Comparison of ENCODE assay signal across 18 cellular contexts in genomic region chr1:112317140-112317539, GRCh38.
DNase-seq lines count a peak whose midpoint lies in the region; ATAC-seq, FAIRE-seq and TF ChIP-seq lines count a peak whose summit lies in the region.
"Had no signal": no experiment of that assay in that cellular context is flagged by ENCODE, and none has a peak within 500 bp of the region (broad histone marks: within the 10 kb centered on the region; RNA-seq: fewer than 3 reads in every experiment).

No MANE protein-coding gene starts in this region.

- peak; percentile 7 for FAIRE-seq in H1 (lab: Jason Lieb, UNC)

- no peak overlapping the region for H2BK120ac ChIP-seq in H1 (replicated peaks; ENCODE audit: low read depth, low read length)

- H4K8ac ChIP-seq in H1 (ENCODE audit: extremely low read depth, insufficient read depth, low read length), result no peak overlapping the region

- H3K36me3 Mint-ChIP-seq in nephron (ENCODE audit: low read depth), result no peaks in the 10 kb centered on the region
- H3K36me3 Mint-ChIP-seq: mesothelial cell of epicardium had no signal

- no peaks in the 10 kb centered on the region for H3K9me3 ChIP-seq in H1 (ENCODE audit: insufficient read depth in 2 of 2, low read depth in 1 of 2, low read length in 1 of 2)
- no peaks in the 10 kb centered on the region for H3K9me3 ChIP-seq in upper lobe of left lung
- H3K9me3 ChIP-seq: ascending aorta had no signal

- no peaks in the 10 kb centered on the region for H3K36me3 ChIP-seq in H1 (ENCODE audit: control insufficient read depth in 2 of 4, insufficient read depth in 4 of 4, low read length in 3 of 4)
- no peaks in the 10 kb centered on the region for H3K36me3 ChIP-seq in upper lobe of left lung
- H3K36me3 ChIP-seq: ascending aorta had no signal

- no peaks in the 10 kb centered on the region for H3K79me2 ChIP-seq in H1 (ENCODE audit: control insufficient read depth in 1 of 2, insufficient read depth in 2 of 2, low read length in 2 of 2)

- peak; percentile 6 to 46 for ATAC-seq in upper lobe of left lung (ENCODE audit: low FRiP score in 2 of 2)
- no peak for ATAC-seq in GM21515 (IDR thresholded peaks at IDR 0.05; ENCODE audit: unreplicated experiment)
- ATAC-seq: stimulated activated naive CD8-positive, alpha-beta T cell treated with anti-CD3 and anti-CD28 coated beads, Interleukin-15, Interleukin-2, amounts not matched to agents 100 U/mL and 50 U/mL, for 24 hours had no signal

- H2BK15ac ChIP-seq in H1 (ENCODE audit: low read length), result no peak overlapping the region

- TF ChIP-seq CTCF in H1 (IDR thresholded peaks at IDR 0.05; ENCODE audit: control extremely low read depth in 1 of 3, insufficient read depth in 1 of 3, low read depth in 1 of 3, low read length in 3 of 3) (no peak), nephron (IDR thresholded peaks at IDR 0.05; ENCODE audit: unreplicated experiment in 3 of 3) (no peak), upper lobe of left lung (IDR thresholded peaks at IDR 0.05) (no peak)

- no peaks in the 10 kb centered on the region for H4K20me1 ChIP-seq in H1 (replicated peaks in 1 of 2; ENCODE audit: control insufficient read depth in 1 of 2, insufficient read depth in 2 of 2, low read length in 2 of 2)

- H3K4me2 ChIP-seq in H1 (ENCODE audit: insufficient read depth in 1 of 2, low read depth in 2 of 2, low read length in 2 of 2), result no peak overlapping the region

- CTCF ChIA-PET in H1 (lab: Charles Lee; ENCODE audit: partially characterized antibody), result interaction anchor here (1.0 to 2.8 kb wide), 4 partner anchors 10 to 310 kb away, joined by 3 to 9 read pairs (median 8); no protein-coding TSS in a partner anchor

- peak; percentile 19 for DNase-seq in NCI-H510A (lab: John Stamatoyannopoulos, UW)
- no peak for DNase-seq in H1 (ENCODE audit: low read depth in 1 of 2, low spot score in 2 of 2)
- no peak for DNase-seq in upper lobe of left lung
- DNase-seq in effector CD8-positive, alpha-beta T cell (lab: John Stamatoyannopoulos, UW), result no peak
- no peak for DNase-seq in activated effector memory CD4-positive, alpha-beta T cell treated with Interleukin-2 at 50 U/mL for 16 hours
- DNase-seq: activated CD4-positive, alpha-beta T cell treated with anti-CD3 and anti-CD28 coated beads for 48 hours; activated gamma-delta T cell; endodermal cell; HCEC 1CT; hippocampal formation; islet precursor cell; NCI-H187; NCI-H748 treated with DMSO at 0.1 percent for 48 hours; stimulated activated naive CD8-positive, alpha-beta T cell treated with anti-CD3 and anti-CD28 coated beads, Interleukin-15, Interleukin-2, amounts not matched to agents 100 U/mL and 50 U/mL, for 24 hours had no signal

- TF ChIP-seq POLR2A in H1 (IDR thresholded peaks at IDR 0.05; ENCODE audit: control extremely low read depth in 1 of 2, low read depth in 2 of 2, low read length in 2 of 2) (no peak), upper lobe of left lung (IDR thresholded peaks at IDR 0.05) (no peak)

- peaks cover 13% of the 10 kb centered on the region for H3K27me3 Mint-ChIP-seq in nephron (ENCODE audit: low read depth)

- H3K4me3 Mint-ChIP-seq in nephron, result no peak overlapping the region
- H3K4me3 Mint-ChIP-seq: endodermal cell, mesothelial cell of epicardium had no signal

- no peaks in the 10 kb centered on the region for H3K79me1 ChIP-seq in H1 (ENCODE audit: low read depth, low read length)

- no peaks in the 10 kb centered on the region for H3K27me3 ChIP-seq in H1 (replicated peaks in 1 of 4; ENCODE audit: control insufficient read depth in 3 of 4, extremely low read depth in 1 of 4, insufficient read depth in 3 of 4, low read length in 3 of 4)
- H3K27me3 ChIP-seq in upper lobe of left lung, result no peaks in the 10 kb centered on the region
- H3K27me3 ChIP-seq: ascending aorta had no signal

- H3K4me3 ChIP-seq in H1 (ENCODE audit: extremely low read depth in 1 of 4, insufficient read depth in 2 of 4, low read depth in 3 of 4, low read length in 4 of 4), result no peak overlapping the region
- no peak overlapping the region for H3K4me3 ChIP-seq in upper lobe of left lung
- H3K4me3 ChIP-seq: ascending aorta had no signal

- H3K14ac ChIP-seq in H1 (ENCODE audit: insufficient read length), result no peak overlapping the region

- no peak overlapping the region for H3K9ac ChIP-seq in H1 (replicated peaks in 1 of 4; ENCODE audit: extremely low read depth in 1 of 4, low read depth in 3 of 4, low read length in 3 of 4)

- H3K4ac ChIP-seq in H1 (replicated peaks; ENCODE audit: insufficient read length, low read depth, low read length), result no peak overlapping the region

- H2BK20ac ChIP-seq in H1 (ENCODE audit: low read length), result no peak overlapping the region

- peak overlapping the region in 2 of 3 experiments; percentile 7 to 56 for H3K27ac Mint-ChIP-seq in nephron
- H3K27ac Mint-ChIP-seq: endodermal cell, mesothelial cell of epicardium had no signal

- TF ChIP-seq EP300 in H1 (IDR thresholded peaks at IDR 0.05; ENCODE audit: borderline replicate concordance in 1 of 2, low read depth in 2 of 2, low read length in 2 of 2) (no peak), upper lobe of left lung (IDR thresholded peaks at IDR 0.05) (no peak)

- peaks cover 17% of the 10 kb centered on the region for H3K4me1 Mint-ChIP-seq in nephron

- WGBS in H1 (ENCODE audit: extremely low coverage in 1 of 2, insufficient coverage in 1 of 2, insufficient read length in 1 of 2, insufficient replicate concordance in 2 of 2, low coverage in 1 of 2, low lambda C conversion rate in 2 of 2, missing lambda C conversion rate in 1 of 2), 2 experiments, result 90% methylated on average over 2 of the region's 2 CpGs; no CpG with 5 or more reads in 1 of the 2 experiments
- WGBS in upper lobe of left lung, 2 donors, result 31 to 46% methylated on average over 2 of the region's 2 CpGs

- H3K56ac ChIP-seq in H1 (replicated peaks; ENCODE audit: insufficient read length, low read depth, low read length), result no peak overlapping the region

- H2BK5ac ChIP-seq in H1 (ENCODE audit: low read depth, low read length), result no peak overlapping the region

- H3K9me3 Mint-ChIP-seq in nephron, result no peaks in the 10 kb centered on the region
- H3K9me3 Mint-ChIP-seq: endodermal cell, mesothelial cell of epicardium had no signal

- H3K27ac ChIP-seq in H1 (ENCODE audit: low read depth, low read length) (no peak overlapping the region), upper lobe of left lung (peak overlapping the region in 2 of 4 donors; percentile 39 to 62)

- H4K5ac ChIP-seq in H1 (ENCODE audit: insufficient read length, low read depth, low read length), result no peak overlapping the region

- no peak overlapping the region for H2AK5ac ChIP-seq in H1 (ENCODE audit: low read depth, low read length)

- H3K18ac ChIP-seq in H1 (ENCODE audit: extremely low read depth, low read length), result no peak overlapping the region

- POLR2A ChIA-PET in H1 (lab: Charles Lee; ENCODE audit: partially characterized antibody), result no interaction called here

- no peak overlapping the region for H2BK12ac ChIP-seq in H1 (ENCODE audit: low read depth, low read length)

- no peak overlapping the region for H2AFZ ChIP-seq in H1 (ENCODE audit: low read length)

- no peak overlapping the region for H3K23ac ChIP-seq in H1 (ENCODE audit: insufficient read length)

- no peak overlapping the region for H4K91ac ChIP-seq in H1 (replicated peaks; ENCODE audit: insufficient read length, low read length)

- H3K23me2 ChIP-seq in H1 (ENCODE audit: low read depth, low read length), result no peaks in the 10 kb centered on the region

- H3K4me1 ChIP-seq in H1 (replicated peaks in 1 of 4; ENCODE audit: control insufficient read depth in 3 of 4, insufficient read depth in 4 of 4, low read length in 3 of 4) (no peaks in the 10 kb centered on the region; a peak in 1 of 7 replicates), upper lobe of left lung (peaks cover 0 to 25% (median 9%) of the 10 kb centered on the region in 4 donors)

- TF ChIP-seq RAD21 in H1 (IDR thresholded peaks at IDR 0.05 in 1 of 2, conservative IDR thresholded peaks at IDR 0.05 in 1 of 2; ENCODE audit: low read depth in 2 of 2, low read length in 2 of 2), result no peak

TF ChIP-seq in H1, 55 proteins besides CTCF, POLR2A, EP300 and RAD21 (continues in another document):
- TF ChIP-seq CHD1 (IDR thresholded peaks at IDR 0.05; ENCODE audit: low read depth, low read length), result no peak
- TF ChIP-seq RFX5 (IDR thresholded peaks at IDR 0.05; ENCODE audit: borderline replicate concordance, low read depth, low read length), result no peak
- TF ChIP-seq CBX8 (IDR thresholded peaks at IDR 0.05; ENCODE audit: borderline replicate concordance, low read depth, low read length), result no peak
- TF ChIP-seq YY1 (IDR thresholded peaks at IDR 0.05; ENCODE audit: low read depth, low read length), result no peak
- TF ChIP-seq TAF1 (IDR thresholded peaks at IDR 0.05; ENCODE audit: low read depth, low read length), result no peak
- TF ChIP-seq RBBP5 (IDR thresholded peaks at IDR 0.05; ENCODE audit: borderline replicate concordance, low read depth, low read length), result no peak
- TF ChIP-seq CREB1 (IDR thresholded peaks at IDR 0.05), result no peak
- TF ChIP-seq BCL11A (IDR thresholded peaks at IDR 0.05; ENCODE audit: low read depth in 2 of 2, low read length in 2 of 2), result no peak
- no peak for TF ChIP-seq RNF2 (IDR thresholded peaks at IDR 0.05; ENCODE audit: borderline replicate concordance, low read depth, low read length, missing control alignments, poor library complexity, severe bottlenecking)
- TF ChIP-seq SIRT6 (IDR thresholded peaks at IDR 0.05; ENCODE audit: low read length), result no peak
- TF ChIP-seq HDAC2 (IDR thresholded peaks at IDR 0.05; ENCODE audit: borderline replicate concordance in 1 of 2, low read depth in 2 of 2, low read length in 2 of 2), result no peak
- no peak for TF ChIP-seq KDM5A (IDR thresholded peaks at IDR 0.05; ENCODE audit: low read length)
